9 cellular contexts compared by ENCODE assay signal in the genomic region with DNA sequence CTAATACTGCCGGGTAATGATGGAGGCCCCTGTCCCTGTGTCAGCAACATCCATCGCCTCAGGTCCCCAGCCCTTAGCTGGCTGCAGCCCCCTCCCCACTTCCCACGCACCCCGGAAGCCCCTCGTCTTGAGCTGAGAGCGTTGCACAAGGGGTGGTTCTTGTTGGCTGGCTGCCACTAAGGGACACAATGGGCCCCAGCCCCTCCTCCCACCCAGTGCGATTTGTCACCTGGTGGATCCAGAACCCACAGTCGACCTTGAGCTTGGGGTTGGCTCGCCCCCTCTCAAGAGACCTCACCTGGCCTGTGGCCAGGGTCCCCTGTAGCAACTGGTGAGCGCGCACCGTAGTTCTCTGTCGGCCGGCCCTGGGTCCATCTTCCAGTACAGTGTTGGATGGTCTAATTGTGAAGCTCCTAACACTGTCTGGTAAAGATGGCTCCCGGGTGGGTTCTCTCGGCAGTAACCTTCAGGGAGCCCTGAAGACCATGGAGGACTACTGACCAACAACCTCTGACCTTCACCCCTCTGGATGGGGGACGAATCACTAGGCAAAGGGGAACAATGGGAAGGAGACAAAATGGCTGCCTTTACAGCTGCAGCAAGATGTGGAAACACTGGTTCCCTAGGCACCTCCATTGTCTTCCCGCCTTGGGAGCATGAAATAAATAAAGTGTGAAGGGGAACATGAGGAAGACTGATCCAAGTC. TPM values are rescaled to one million over a fixed set of nuclear protein-coding genes. Genes with fewer than 3 reads are reported as not detected.
DNase-seq lines count a peak whose midpoint lies in the region; ATAC-seq and TF ChIP-seq lines count a peak whose summit lies in the region.
"Had no signal": no experiment of that assay in that cellular context is flagged by ENCODE, and none has a peak within 500 bp of the region (broad histone marks: within the 10 kb centered on the region; RNA-seq: fewer than 3 reads in every experiment).

No MANE protein-coding gene starts in this region.

- H3K36me3 ChIP-seq in subcutaneous abdominal adipose tissue (ENCODE audit: control insufficient read depth in 5 of 5, insufficient read depth in 5 of 5, low read length in 5 of 5): peaks cover 6 to 38% (median 36%) of the 10 kb centered on the region in 5 donors

- peaks cover 66% of the 10 kb centered on the region for H3K4me1 Mint-ChIP-seq in activated CD8-positive, alpha-beta memory T cell treated with anti-CD3 and anti-CD28 coated beads, Interleukin-2, amount 10 ng/mL, durations not matched to agents 7 days and 5 days
- H3K4me1 Mint-ChIP-seq in endothelial cell (ENCODE audit: unreplicated experiment): peaks cover 36% of the 10 kb centered on the region

- peak overlapping the region; percentile 96 for H3K27ac ChIP-seq in VCaP
- peak overlapping the region; percentile 70 for H3K27ac ChIP-seq in subcutaneous abdominal adipose tissue (ENCODE audit: low read depth, low read length)

- CTCF ChIA-PET in activated CD8-positive, alpha-beta memory T cell treated with anti-CD3 and anti-CD28 coated beads, Interleukin-2, amount 10 ng/mL, durations not matched to agents 7 days and 5 days (lab: Charles Lee): interaction anchor here (0.9 to 13.5 kb wide), 14 partner anchors 8 to 168 kb away, joined by 3 to 709 read pairs (median 6); partner anchors contain the start of genes ATN1, C12orf57, C1RL and ENO2

- H3K4me3 Mint-ChIP-seq in activated CD8-positive, alpha-beta memory T cell treated with anti-CD3 and anti-CD28 coated beads, Interleukin-2, amount 10 ng/mL, durations not matched to agents 7 days and 5 days: no peak overlapping the region
- no peak overlapping the region for H3K4me3 Mint-ChIP-seq in endothelial cell (ENCODE audit: unreplicated experiment)

- no peaks in the 10 kb centered on the region for H3K27me3 Mint-ChIP-seq in activated CD8-positive, alpha-beta memory T cell treated with anti-CD3 and anti-CD28 coated beads, Interleukin-2, amount 10 ng/mL, durations not matched to agents 7 days and 5 days
- peaks cover 7% of the 10 kb centered on the region for H3K27me3 Mint-ChIP-seq in endothelial cell (ENCODE audit: unreplicated experiment)

- H3K36me3 Mint-ChIP-seq in activated CD8-positive, alpha-beta memory T cell treated with anti-CD3 and anti-CD28 coated beads, Interleukin-2, amount 10 ng/mL, durations not matched to agents 7 days and 5 days: peaks cover 55% of the 10 kb centered on the region
- H3K36me3 Mint-ChIP-seq in endothelial cell (ENCODE audit: low read depth, unreplicated experiment): peaks cover 21% of the 10 kb centered on the region

- H3K9me3 Mint-ChIP-seq in activated CD8-positive, alpha-beta memory T cell treated with anti-CD3 and anti-CD28 coated beads, Interleukin-2, amount 10 ng/mL, durations not matched to agents 7 days and 5 days (ENCODE audit: low read depth): no peaks in the 10 kb centered on the region
- H3K9me3 Mint-ChIP-seq in endothelial cell (ENCODE audit: unreplicated experiment): no peaks in the 10 kb centered on the region

- peak overlapping the region in 1 of 5 donors; percentile 17 for H3K9ac ChIP-seq in subcutaneous abdominal adipose tissue (ENCODE audit: low read length in 5 of 5)

- peaks cover 12 to 57% (median 44%) of the 10 kb centered on the region in 5 donors for H3K4me1 ChIP-seq in subcutaneous abdominal adipose tissue (ENCODE audit: control insufficient read depth in 5 of 5, insufficient read depth in 5 of 5, low read length in 5 of 5)

- peak overlapping the region; percentile 81 for H3K4me3 ChIP-seq in iPS-18c (ENCODE audit: insufficient read depth, low read depth, low read length)
- H3K4me3 ChIP-seq in subcutaneous abdominal adipose tissue (ENCODE audit: low read depth in 1 of 5, low read length in 5 of 5): no peak overlapping the region

- H3K27me3 ChIP-seq in subcutaneous abdominal adipose tissue (ENCODE audit: control insufficient read depth in 5 of 5, insufficient read depth in 4 of 5, low read length in 5 of 5): peaks cover 0 to 2% (median 0%) of the 10 kb centered on the region in 5 donors

- TF ChIP-seq CTCF in VCaP (conservative IDR thresholded peaks at IDR 0.05): no peak
- TF ChIP-seq CTCF in endothelial cell (IDR thresholded peaks at IDR 0.05; ENCODE audit: unreplicated experiment): no peak

- no peak for ATAC-seq in activated CD8-positive, alpha-beta memory T cell treated with anti-CD3 and anti-CD28 coated beads, Interleukin-2, amount 10 ng/mL, durations not matched to agents 7 days and 5 days

- peak overlapping the region; percentile 82 for H3K27ac Mint-ChIP-seq in activated CD8-positive, alpha-beta memory T cell treated with anti-CD3 and anti-CD28 coated beads, Interleukin-2, amount 10 ng/mL, durations not matched to agents 7 days and 5 days
- H3K27ac Mint-ChIP-seq in endothelial cell (ENCODE audit: unreplicated experiment): no peak overlapping the region

- peaks cover 2% of the 10 kb centered on the region for H3K9me3 ChIP-seq in iPS-18c (ENCODE audit: control insufficient read depth, insufficient read depth, low read length)
- no peaks in the 10 kb centered on the region for H3K9me3 ChIP-seq in subcutaneous abdominal adipose tissue (ENCODE audit: control insufficient read depth in 5 of 5, low read length in 5 of 5)

- peak; percentile 41 for DNase-seq in activated CD8-positive, alpha-beta memory T cell treated with anti-CD3 and anti-CD28 coated beads, Interleukin-2, amount 10 ng/mL, durations not matched to agents 7 days and 5 days
- no peak for DNase-seq in activated CD8-positive, alpha-beta memory T cell treated with anti-CD3 and anti-CD28 coated beads, Interleukin-2, amount 50 U/mL, for 48 hours
- DNase-seq in endothelial cell (ENCODE audit: low spot score): no peak
- DNase-seq in DMS 273 (lab: John Stamatoyannopoulos, UW; ENCODE audit: unreplicated experiment): no peak
- DNase-seq in OCI-M1 (lab: John Stamatoyannopoulos, UW): no peak

RNA-seq across cellular contexts. Expression of gene PHB2, which starts 6.6 kb away (rescaled TPM):
- total RNA-seq in activated CD8-positive, alpha-beta memory T cell treated with anti-CD3 and anti-CD28 coated beads, Interleukin-2, amount 10 ng/mL, durations not matched to agents 7 days and 5 days: 100 to 1,000 TPM; 211 to 271 TPM
- total RNA-seq in endothelial cell (ENCODE audit: unreplicated experiment): 288 TPM

RNA-seq across cellular contexts. Expression of gene EMG1, which starts 6.8 kb away (rescaled TPM):
- 10 to 100 TPM; 59.9 to 69.5 TPM for total RNA-seq in activated CD8-positive, alpha-beta memory T cell treated with anti-CD3 and anti-CD28 coated beads, Interleukin-2, amount 10 ng/mL, durations not matched to agents 7 days and 5 days
- total RNA-seq in endothelial cell (ENCODE audit: unreplicated experiment): 37.3 TPM

RNA-seq across cellular contexts. Expression of gene PTPN6, which starts 12.7 kb away (rescaled TPM):
- total RNA-seq in activated CD8-positive, alpha-beta memory T cell treated with anti-CD3 and anti-CD28 coated beads, Interleukin-2, amount 10 ng/mL, durations not matched to agents 7 days and 5 days: 100 to 1,000 TPM; 283 to 367 TPM
- 22.1 TPM for total RNA-seq in endothelial cell (ENCODE audit: unreplicated experiment)
- total RNA-seq: Daoy had no signal

RNA-seq across cellular contexts. Expression of gene C12orf57, which starts 20.1 kb away (rescaled TPM):
- total RNA-seq in activated CD8-positive, alpha-beta memory T cell treated with anti-CD3 and anti-CD28 coated beads, Interleukin-2, amount 10 ng/mL, durations not matched to agents 7 days and 5 days: 100 to 1,000 TPM; 120 to 132 TPM
- 225 TPM for total RNA-seq in endothelial cell (ENCODE audit: unreplicated experiment)

RNA-seq across cellular contexts. Expression of gene RNU7-1, which starts 20.3 kb away (rescaled TPM):
- total RNA-seq in activated CD8-positive, alpha-beta memory T cell treated with anti-CD3 and anti-CD28 coated beads, Interleukin-2, amount 10 ng/mL, durations not matched to agents 7 days and 5 days: not detected
- total RNA-seq in endothelial cell (ENCODE audit: unreplicated experiment): not detected
- total RNA-seq: Daoy had no signal

Comparison
In these comparisons a context has a peak if more than half of its experiments do, and no peak if none do; other contexts are left out.
1. RNA of gene PTPN6, which starts 12.7 kb away (total RNA-seq): 283 to 367 TPM in activated CD8-positive, alpha-beta memory T cell treated with anti-CD3 and anti-CD28 coated beads, Interleukin-2, amount 10 ng/mL, durations not matched to agents 7 days and 5 days; 22.1 TPM in endothelial cell (single experiment); every median in the first group is over 10 times any median in the second.